ENCODE assay signal across 7 cellular contexts in genomic region chr5:25550793-25551192, GRCh38.
"Had no signal": no experiment of that assay in that cellular context is flagged by ENCODE, and none has a peak within 500 bp of the region (broad histone marks: within the 10 kb centered on the region; RNA-seq: fewer than 3 reads in every experiment).

No MANE protein-coding gene starts in this region.

- H3K9me3 ChIP-seq: HAP-1 had no signal

- H3K27ac ChIP-seq: GM23248, HL-60 had no signal

- H3K36me3 ChIP-seq: HAP-1 had no signal

- H3K4me3 ChIP-seq: GM23248, HAP-1 had no signal

- H3K4me1 ChIP-seq: HAP-1 had no signal

- DNase-seq: GM23248, GOT3, H7, HFFc6, KBM-7 had no signal
